In genomic region chr9:14296462-14296861, GRCh38 we compare ENCODE assay signal across 1 cellular context.
A peak's percentile ranks its signal among the peaks of the same experiment; 100 is the strongest.
TF ChIP-seq lines count a peak whose summit lies in the region.

No MANE protein-coding gene starts in this region.

TF ChIP-seq in HEK293, 187 proteins besides CTCF, POLR2A, EP300 and RAD21 (continued from another document):
- TF ChIP-seq ZBTB11 (tag by site-specific recombination; conservative IDR thresholded peaks at IDR 0.05; ENCODE audit: low read depth) (0 out of 2 replicates have a peak, but pooled peaks have one; percentile 27), ZNF529 (tag by site-specific recombination; IDR thresholded peaks at IDR 0.05; ENCODE audit: insufficient replicate concordance) (no peak), ZNF274 (IDR thresholded peaks at IDR 0.05; ENCODE audit: low read length) (no peak), ZNF274 (tag by site-specific recombination; IDR thresholded peaks at IDR 0.05; ENCODE audit: borderline replicate concordance) (no peak), ZNF658 (tag by site-specific recombination; IDR thresholded peaks at IDR 0.05) (no peak), ZNF146 (tag by site-specific recombination; IDR thresholded peaks at IDR 0.05) (no peak), ZNF76 (tag by site-specific recombination; IDR thresholded peaks at IDR 0.05; ENCODE audit: borderline replicate concordance, low read depth) (no peak), ZNF521 (tag by site-specific recombination; IDR thresholded peaks at IDR 0.05) (no peak), ZNF707 (tag by site-specific recombination; IDR thresholded peaks at IDR 0.05) (no peak), ZNF510 (tag by site-specific recombination; IDR thresholded peaks at IDR 0.05; ENCODE audit: insufficient replicate concordance) (no peak), GLI4 (tag by site-specific recombination; IDR thresholded peaks at IDR 0.05) (no peak), ZNF660 (tag by site-specific recombination; IDR thresholded peaks at IDR 0.05) (no peak), ZNF548 (tag by site-specific recombination; IDR thresholded peaks at IDR 0.05) (peak; percentile 75)
